6 cellular contexts compared by ENCODE assay signal in genomic region chr1:145995964-145996432, GRCh38. TPM values are rescaled to one million over a fixed set of nuclear protein-coding genes. Genes with fewer than 3 reads are reported as not detected.
DNase-seq lines count a peak whose midpoint lies in the region; ATAC-seq and TF ChIP-seq lines count a peak whose summit lies in the region.

No MANE protein-coding gene starts in this region.

- 0 to 1% methylated on average over 13 of the region's 13 CpGs for WGBS in lower leg skin, 2 donors

- POLR2A ChIA-PET in activated B cell treated with CpG ODN at 0.5 μM for 24 hours (lab: Charles Lee) = interaction anchor here (0.6 to 12.7 kb wide), 15 partner anchors 9 to 172 kb away, joined by 3 to 579 read pairs (median 16); partner anchors contain the start of genes ANKRD34A, LIX1L, NUDT17 and PEX11B

- no peaks in the 10 kb centered on the region for H3K27me3 Mint-ChIP-seq in activated B cell treated with CpG ODN at 0.5 μM for 24 hours

- H3K27me3 ChIP-seq in GM06990 (replicated peaks; ENCODE audit: control insufficient read depth, insufficient read depth, low read length) = no peaks in the 10 kb centered on the region

- peak overlapping the region; percentile 97 for H3K27ac Mint-ChIP-seq in activated B cell treated with CpG ODN at 0.5 μM for 24 hours

- DNase-seq in GM06990 (ENCODE audit: extremely low read depth, insufficient read length) (peak; percentile 18), activated B cell treated with CpG ODN at 0.5 μM for 24 hours (no peak), lower leg skin (ENCODE audit: low spot score in 2 of 2) (peak in 1 of 2 donors; percentile 85), iPS-NIHi7 (ENCODE audit: extremely low spot score) (no peak)

- H3K4me3 Mint-ChIP-seq in activated B cell treated with CpG ODN at 0.5 μM for 24 hours = peak overlapping the region; percentile 88

- peaks cover 54% of the 10 kb centered on the region for H3K36me3 Mint-ChIP-seq in activated B cell treated with CpG ODN at 0.5 μM for 24 hours (ENCODE audit: low read depth)

- peaks cover 75% of the 10 kb centered on the region for H3K4me1 Mint-ChIP-seq in activated B cell treated with CpG ODN at 0.5 μM for 24 hours

- H3K4me3 ChIP-seq in GM06990 (replicated peaks; ENCODE audit: low read depth, low read length) (peak overlapping the region; percentile 68), lower leg skin (ENCODE audit: low read depth, poor library complexity, severe bottlenecking) (peak overlapping the region; percentile 75)

- peaks cover 9% of the 10 kb centered on the region for H3K36me3 ChIP-seq in GM06990 (ENCODE audit: control insufficient read depth, insufficient read depth, low read length)

- intact Hi-C loops in activated B cell treated with CpG ODN at 0.5 μM for 24 hours (cut with micrococcal nuclease) = loop anchor here (1.0 to 5.0 kb wide), 5 partner anchors 8 to 69 kb away; partner anchors contain the start of genes ANKRD34A, POLR3GL and RBM8A
- intact Hi-C loops in lower leg skin (cut with DNase I; ENCODE audit: low total_unique reads) = no loop called here

- no peak for TF ChIP-seq POLR2A in lower leg skin (IDR thresholded peaks at IDR 0.05)

- TF ChIP-seq CTCF in GM06990 (IDR thresholded peaks at IDR 0.05; ENCODE audit: insufficient read depth, low read length, poor library complexity, severe bottlenecking) (no peak), activated B cell treated with CpG ODN at 0.5 μM for 24 hours (IDR thresholded peaks at IDR 0.05) (no peak), lower leg skin (IDR thresholded peaks at IDR 0.05) (no peak)

- H3K9me3 Mint-ChIP-seq in activated B cell treated with CpG ODN at 0.5 μM for 24 hours = no peaks in the 10 kb centered on the region

- CTCF ChIA-PET in activated B cell treated with CpG ODN at 0.5 μM for 24 hours (lab: Charles Lee) = interaction anchor here (3.0 to 4.0 kb wide), 2 partner anchors 11 to 18 kb away, joined by 9 to 52 read pairs; no protein-coding TSS in a partner anchor

- no peak for ATAC-seq in activated B cell treated with CpG ODN at 0.5 μM for 24 hours (ENCODE audit: low read depth)
- no peak for ATAC-seq in HG03432 (IDR thresholded peaks at IDR 0.05; ENCODE audit: unreplicated experiment)
- no peak for ATAC-seq in HG03097 (IDR thresholded peaks at IDR 0.05; ENCODE audit: low FRiP score, unreplicated experiment)

RNA-seq across cellular contexts. Expression of gene TXNIP, which starts 0.4 kb away (rescaled TPM):
- total RNA-seq in activated B cell treated with CpG ODN at 0.5 μM for 24 hours (300 and 306 TPM in 2 replicates), lower leg skin (1,000 to 10,000 TPM; 2,445 to 6,877 (median 3,895) TPM)

RNA-seq across cellular contexts. Expression of gene HJV, which starts 25.5 kb away (rescaled TPM):
- total RNA-seq in activated B cell treated with CpG ODN at 0.5 μM for 24 hours = not detected in 2 replicates
- not detected for total RNA-seq in lower leg skin

RNA-seq across cellular contexts. Expression of gene POLR3GL, which starts 31.5 kb away (rescaled TPM):
- total RNA-seq in activated B cell treated with CpG ODN at 0.5 μM for 24 hours = 22.7 and 23.7 TPM in 2 replicates
- 10 to 100 TPM; 10.6 to 15.3 (median 14.2) TPM for total RNA-seq in lower leg skin

RNA-seq across cellular contexts. Expression of gene ANKRD34A, which starts 31.6 kb away (rescaled TPM):
- total RNA-seq in activated B cell treated with CpG ODN at 0.5 μM for 24 hours (1.4 and 2.4 TPM in 2 replicates), lower leg skin (1 to 10 TPM in 1 of 4 donors, under 1 TPM in 3; 0.12 to 1.3 (median 0.39) TPM)

RNA-seq across cellular contexts. Expression of gene LIX1L, which starts 38.2 kb away (rescaled TPM):
- total RNA-seq in activated B cell treated with CpG ODN at 0.5 μM for 24 hours (30.1 and 31.7 TPM in 2 replicates), lower leg skin (10 to 100 TPM in 1 of 4 donors, 1 to 10 TPM in 3; 4.6 to 14.2 (median 7.7) TPM)
